ENCODE assay signal across 8 cellular contexts in genomic region chr12:107685360-107686248, GRCh38. TPM values are rescaled to one million over a fixed set of nuclear protein-coding genes. Genes with fewer than 3 reads are reported as not detected.
DNase-seq lines count a peak whose midpoint lies in the region; ATAC-seq, FAIRE-seq and TF ChIP-seq lines count a peak whose summit lies in the region.

Gene PWP1 (plus strand): TSS chr12:107685799. CDS start chr12:107685900, 101 bp downstream.

- H3K9ac ChIP-seq in astrocyte (ENCODE audit: low read length) (peak within 1 kb of the TSS; percentile 92), rectal smooth muscle tissue (ENCODE audit: low read length) (peak within 1 kb of the TSS; percentile 94)

- H3K4me2 ChIP-seq in astrocyte (ENCODE audit: low read length): peak within 1 kb of the TSS; percentile 94

- peaks cover 3% of the 10 kb centered on the region for H3K27me3 ChIP-seq in astrocyte (ENCODE audit: insufficient read depth, low read length)
- no peaks in the 10 kb centered on the region for H3K27me3 ChIP-seq in rectal smooth muscle tissue (ENCODE audit: control insufficient read depth, insufficient read depth, low read length)
- H3K27me3 ChIP-seq in vagina: no peaks in the 10 kb centered on the region

- H3K9me3 ChIP-seq in astrocyte (ENCODE audit: insufficient read depth, low read depth, low read length): no peaks in the 10 kb centered on the region
- no peaks in the 10 kb centered on the region for H3K9me3 ChIP-seq in vagina

- peak; percentile 54 for ATAC-seq in GM18508 (IDR thresholded peaks at IDR 0.05; ENCODE audit: insufficient read depth, unreplicated experiment)
- peak; percentile 88 for ATAC-seq in HG02981 (IDR thresholded peaks at IDR 0.05; ENCODE audit: unreplicated experiment)

- H4K20me1 ChIP-seq in astrocyte (ENCODE audit: insufficient read depth, low read length): peaks cover 8% of the 10 kb centered on the region

- no peaks in the 10 kb centered on the region for H3K9me3 Mint-ChIP-seq in astrocyte (ENCODE audit: unreplicated experiment)

- H3K27ac ChIP-seq in astrocyte (ENCODE audit: low read depth, low read length) (peak within 1 kb of the TSS; percentile 85), rectal smooth muscle tissue (ENCODE audit: low read depth, low read length) (peak within 1 kb of the TSS; percentile 82), vagina (peak within 1 kb of the TSS; percentile 45)

- intact Hi-C loops in vagina (cut with DNase I): no loop called here

- H3K4me3 ChIP-seq in astrocyte (ENCODE audit: insufficient read depth, low read depth, low read length) (peak within 1 kb of the TSS; percentile 91), rectal smooth muscle tissue (ENCODE audit: low read length) (peak within 1 kb of the TSS; percentile 98), vagina (peak within 1 kb of the TSS; percentile 82 to 86)

- TF ChIP-seq CTCF in astrocyte (IDR thresholded peaks at IDR 0.05; ENCODE audit: insufficient read depth, low read depth, low read length): no peak
- TF ChIP-seq CTCF in vagina (IDR thresholded peaks at IDR 0.05): no peak

- FAIRE-seq in astrocyte (lab: Jason Lieb, UNC): no peak

- H3K79me2 ChIP-seq in astrocyte (ENCODE audit: insufficient read depth, low read length): peaks cover 34% of the 10 kb centered on the region

- H2AFZ ChIP-seq in astrocyte (ENCODE audit: low read depth, low read length): peak within 1 kb of the TSS; percentile 95

- peak within 1 kb of the TSS; percentile 99 for H3K27ac Mint-ChIP-seq in astrocyte (ENCODE audit: unreplicated experiment)

- peaks cover 12% of the 10 kb centered on the region for H3K4me1 ChIP-seq in astrocyte (ENCODE audit: insufficient read depth, low read length)
- H3K4me1 ChIP-seq in rectal smooth muscle tissue (ENCODE audit: control insufficient read depth, insufficient read depth, low read length): peaks cover 3% of the 10 kb centered on the region
- H3K4me1 ChIP-seq in vagina: peaks cover 27% of the 10 kb centered on the region

- H3K36me3 Mint-ChIP-seq in astrocyte (ENCODE audit: low read depth, unreplicated experiment): no peaks in the 10 kb centered on the region

- TF ChIP-seq POLR2A in vagina (IDR thresholded peaks at IDR 0.05): no peak

- H3K27me3 Mint-ChIP-seq in astrocyte (ENCODE audit: low read depth, unreplicated experiment): peaks cover 3% of the 10 kb centered on the region

- H3K4me3 Mint-ChIP-seq in astrocyte (ENCODE audit: unreplicated experiment): peak within 1 kb of the TSS; percentile 98

- DNase-seq in NCI-H2029 treated with DMSO at 0.1 percent for 48 hours (lab: John Stamatoyannopoulos, UW) (peak; percentile 79), T-helper 22 cell (ENCODE audit: low read depth) (peak; percentile 90), astrocyte (ENCODE audit: low read depth) (peak; percentile 88), hepatic stellate cell (ENCODE audit: low spot score) (peak; percentile 95), vagina (ENCODE audit: extremely low spot score in 2 of 2) (peak; percentile 91 to 97)

- peaks cover 9% of the 10 kb centered on the region for H3K4me1 Mint-ChIP-seq in astrocyte (ENCODE audit: low read depth, unreplicated experiment)

- H3K36me3 ChIP-seq in astrocyte (ENCODE audit: insufficient read depth, low read length) (peaks cover 18% of the 10 kb centered on the region), rectal smooth muscle tissue (ENCODE audit: control insufficient read depth, insufficient read depth, low read length) (peaks cover 4% of the 10 kb centered on the region), vagina (peaks cover 0 to 21% of the 10 kb centered on the region in 2 donors)

RNA-seq across cellular contexts. Expression of gene PWP1, which starts in this region (rescaled TPM):
- total RNA-seq in astrocyte (67.2 and 72.4 TPM in 2 replicates), vagina (84.0 TPM)

Comparison
In these comparisons a context has a peak if more than half of its experiments do, and no peak if none do; other contexts are left out.
1. Peak in every context shown above with its lines: DNase-seq, ATAC-seq, H3K4me3 ChIP-seq and H3K27ac ChIP-seq.